Comparison of ENCODE assay signal across 8 cellular contexts in the genomic region with DNA sequence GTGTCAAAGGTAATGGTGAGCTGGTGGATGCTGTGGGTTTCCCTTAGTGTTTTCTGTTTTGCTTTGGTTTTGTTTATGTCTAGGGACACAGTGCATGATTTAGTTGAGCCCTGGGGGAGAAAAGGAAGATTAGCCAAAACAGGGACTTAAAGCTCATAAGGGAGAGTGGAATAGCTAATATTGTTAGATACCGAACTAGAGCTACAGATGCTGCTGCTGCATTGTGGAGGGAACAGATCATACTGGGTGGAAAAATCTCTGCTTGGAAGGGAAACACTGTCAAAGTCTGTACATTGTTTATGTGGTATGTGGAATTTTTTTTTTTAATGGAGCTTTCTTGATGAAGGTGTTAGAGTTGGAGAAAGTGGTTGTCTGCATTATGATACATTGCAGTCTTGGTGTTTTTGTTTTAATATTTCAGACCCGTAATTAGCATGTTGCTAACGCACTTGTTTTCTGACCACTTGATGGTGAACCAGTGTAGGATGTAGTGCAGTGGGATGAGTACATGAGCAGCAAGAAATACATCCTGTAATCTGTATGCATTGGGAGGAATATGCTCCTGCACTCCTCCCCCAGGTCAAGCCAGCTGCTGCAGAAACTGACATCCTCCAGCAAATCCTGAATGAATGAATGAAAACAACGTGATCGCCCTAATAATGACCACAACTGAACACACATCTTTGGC. TPM values are rescaled to one million over a fixed set of nuclear protein-coding genes. Genes with fewer than 3 reads are reported as not detected.
DNase-seq lines count a peak whose midpoint lies in the region; ATAC-seq and TF ChIP-seq lines count a peak whose summit lies in the region.

No MANE protein-coding gene starts in this region.

- TF ChIP-seq CTCF in esophagus squamous epithelium (IDR thresholded peaks at IDR 0.05), result no peak
- TF ChIP-seq CTCF in sigmoid colon (IDR thresholded peaks at IDR 0.05), result no peak

- CTCF ChIA-PET in activated CD4-positive, alpha-beta T cell treated with anti-CD3 and anti-CD28 coated beads for 36 hours (lab: Charles Lee), result interaction anchor here (1.0 to 1.7 kb wide), 4 partner anchors 19 to 246 kb away, joined by 3 to 5 read pairs (median 4); no protein-coding TSS in a partner anchor

- no peaks in the 10 kb centered on the region for H3K27me3 Mint-ChIP-seq in activated CD4-positive, alpha-beta T cell treated with anti-CD3 and anti-CD28 coated beads for 36 hours

- H3K36me3 ChIP-seq in NT2/D1 (ENCODE audit: insufficient read depth, insufficient read length, low read length) (no peaks in the 10 kb centered on the region), esophagus squamous epithelium (no peaks in the 10 kb centered on the region), sigmoid colon (no peaks in the 10 kb centered on the region)

- H3K27ac ChIP-seq in esophagus squamous epithelium (peak overlapping the region in 2 of 4 donors; percentile 77 to 97), sigmoid colon (peak overlapping the region in 3 of 4 donors; percentile 89 to 99 (median 97))

- no peaks in the 10 kb centered on the region for H3K9me3 Mint-ChIP-seq in activated CD4-positive, alpha-beta T cell treated with anti-CD3 and anti-CD28 coated beads for 36 hours (ENCODE audit: low read depth)

- POLR2A ChIA-PET in activated CD4-positive, alpha-beta T cell treated with anti-CD3 and anti-CD28 coated beads for 36 hours (lab: Charles Lee), result interaction anchor here (0.5 to 1.5 kb wide), 6 partner anchors 11 to 330 kb away, joined by 3 to 6 read pairs (median 5); a partner anchor contains a TSS

- no peak for ATAC-seq in activated CD4-positive, alpha-beta T cell treated with anti-CD3 and anti-CD28 coated beads for 36 hours
- ATAC-seq in GM19328 (IDR thresholded peaks at IDR 0.05; ENCODE audit: unreplicated experiment), result no peak
- ATAC-seq in GM18867 (IDR thresholded peaks at IDR 0.05; ENCODE audit: unreplicated experiment), result no peak

- H3K4me3 Mint-ChIP-seq in activated CD4-positive, alpha-beta T cell treated with anti-CD3 and anti-CD28 coated beads for 36 hours, result no peak overlapping the region

- peak overlapping the region; percentile 99 for H3K9ac ChIP-seq in NT2/D1 (ENCODE audit: insufficient read length, low read depth)

- H3K4me1 ChIP-seq in NT2/D1 (ENCODE audit: insufficient read depth, insufficient read length) (peaks cover 2% of the 10 kb centered on the region), esophagus squamous epithelium (peaks cover 7 to 25% (median 13%) of the 10 kb centered on the region in 3 donors), sigmoid colon (peaks cover 0 to 19% (median 7%) of the 10 kb centered on the region in 4 donors)

- no peaks in the 10 kb centered on the region for H3K9me3 ChIP-seq in NT2/D1 (ENCODE audit: insufficient read depth, low read length)
- H3K9me3 ChIP-seq in esophagus squamous epithelium, result no peaks in the 10 kb centered on the region
- no peaks in the 10 kb centered on the region for H3K9me3 ChIP-seq in sigmoid colon

- H3K27me3 ChIP-seq in NT2/D1 (ENCODE audit: insufficient read depth, insufficient read length) (no peaks in the 10 kb centered on the region), esophagus squamous epithelium (no peaks in the 10 kb centered on the region), sigmoid colon (no peaks in the 10 kb centered on the region)

- no peak for TF ChIP-seq EP300 in sigmoid colon (IDR thresholded peaks at IDR 0.05)

- TF ChIP-seq POLR2A in esophagus squamous epithelium (IDR thresholded peaks at IDR 0.05) (no peak), sigmoid colon (IDR thresholded peaks at IDR 0.05) (no peak)

- H3K4me1 Mint-ChIP-seq in activated CD4-positive, alpha-beta T cell treated with anti-CD3 and anti-CD28 coated beads for 36 hours, result peaks cover 32% of the 10 kb centered on the region

- peak; percentile 11 for DNase-seq in activated CD4-positive, alpha-beta T cell treated with anti-CD3 and anti-CD28 coated beads for 36 hours
- no peak for DNase-seq in activated CD4-positive, alpha-beta T cell treated with anti-CD3 and anti-CD28 coated beads, Interleukin-2, amount 50 U/mL, for 1 hour
- no peak for DNase-seq in NT2/D1 (ENCODE audit: low read depth, low spot score)
- DNase-seq in esophagus squamous epithelium (lab: John Stamatoyannopoulos, UW), result no peak
- no peak for DNase-seq in sigmoid colon
- DNase-seq in MV-4-11 (lab: John Stamatoyannopoulos, UW), result no peak

- peak overlapping the region; percentile 92 for H3K4me3 ChIP-seq in NT2/D1 (ENCODE audit: insufficient read length, low read depth)
- H3K4me3 ChIP-seq in esophagus squamous epithelium, result peak overlapping the region; percentile 82 to 97 (median 92)
- H3K4me3 ChIP-seq in sigmoid colon, result peak overlapping the region; percentile 49 to 95 (median 88)

- intact Hi-C loops in activated CD4-positive, alpha-beta T cell treated with anti-CD3 and anti-CD28 coated beads for 36 hours (cut with DNase I, micrococcal nuclease), result loop anchor here (1.0 to 5.0 kb wide), 3 partner anchors 72 to 220 kb away; no protein-coding TSS in a partner anchor
- intact Hi-C loops in esophagus squamous epithelium (cut with DNase I), result no loop called here
- intact Hi-C loops in sigmoid colon (cut with DNase I), result no loop called here

- H3K36me3 Mint-ChIP-seq in activated CD4-positive, alpha-beta T cell treated with anti-CD3 and anti-CD28 coated beads for 36 hours (ENCODE audit: low read depth), result no peaks in the 10 kb centered on the region

- WGBS in esophagus squamous epithelium, 2 donors, result 29 to 33% methylated on average over 5 of the region's 5 CpGs
- 23 to 26% methylated on average over 5 of the region's 5 CpGs for WGBS in sigmoid colon, 2 donors

- no peak overlapping the region for H3K27ac Mint-ChIP-seq in activated CD4-positive, alpha-beta T cell treated with anti-CD3 and anti-CD28 coated beads for 36 hours

RNA-seq across cellular contexts. Expression of a gene that starts 2.2 kb away (rescaled TPM):
- 10 to 100 TPM; 12.3 to 15.1 TPM for total RNA-seq in activated CD4-positive, alpha-beta T cell treated with anti-CD3 and anti-CD28 coated beads for 36 hours
- total RNA-seq in esophagus squamous epithelium (1 to 10 TPM; 1.5 to 9.9 (median 5.6) TPM), sigmoid colon (10 to 100 TPM in 2 of 4 donors, 1 to 10 TPM in 2; 3.8 to 17.7 (median 10.6) TPM)
- 1 to 10 TPM; 1.4 to 6.1 (median 2.4) TPM for polyA plus RNA-seq in sigmoid colon

Comparison
In these comparisons a context has a peak if more than half of its experiments do, and no peak if none do; other contexts are left out.
1. intact Hi-C loops: an anchor here in activated CD4-positive, alpha-beta T cell treated with anti-CD3 and anti-CD28 coated beads for 36 hours (1.0 to 5.0 kb wide); none called in esophagus squamous epithelium and sigmoid colon.